Comparison of ENCODE assay signal across 20 cellular contexts in the genomic region with DNA sequence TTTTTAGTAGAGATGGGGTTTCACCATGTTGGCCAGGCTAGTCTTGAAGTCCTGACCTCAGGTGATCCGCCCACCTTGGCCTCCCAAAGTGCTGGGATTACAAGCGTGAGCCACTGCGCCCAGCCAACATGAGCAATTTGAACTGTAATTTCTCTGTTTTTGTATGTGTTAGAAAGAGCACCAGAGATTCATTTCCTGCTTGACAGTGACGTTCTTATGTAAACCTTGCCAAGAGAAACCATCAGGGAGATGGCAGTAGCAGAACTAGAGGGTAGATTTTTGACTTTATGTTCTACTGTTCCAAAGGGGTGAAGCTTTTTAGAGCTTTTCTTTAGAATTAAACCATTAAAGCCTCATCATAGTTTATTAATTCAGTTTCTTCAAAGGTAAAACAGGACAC.
DNase-seq lines count a peak whose midpoint lies in the region; FAIRE-seq and TF ChIP-seq lines count a peak whose summit lies in the region.
"Had no signal": no experiment of that assay in that cellular context is flagged by ENCODE, and none has a peak within 500 bp of the region (broad histone marks: within the 10 kb centered on the region; RNA-seq: fewer than 3 reads in every experiment).

No MANE protein-coding gene starts in this region.

- in situ Hi-C loops in HAP-1 (cut with MboI; ENCODE audit: low sequenced_read_pairs): no loop called here

- H3K4me3 ChIP-seq in HAP-1: no peak overlapping the region
- H3K4me3 ChIP-seq: K562 had no signal

- H3K36me3 ChIP-seq in HAP-1 (replicated peaks): no peaks in the 10 kb centered on the region
- H3K36me3 ChIP-seq: BE2C had no signal

- peaks cover 33% of the 10 kb centered on the region for H3K4me1 Mint-ChIP-seq in activated naive CD4-positive, alpha-beta T cell treated with anti-CD3 and anti-CD28 coated beads, Interleukin-2, amount 10 ng/mL, durations not matched to agents 7 days and 5 days
- peaks cover 34% of the 10 kb centered on the region for H3K4me1 Mint-ChIP-seq in type B pancreatic cell (ENCODE audit: unreplicated experiment)

- FAIRE-seq in urothelium cell line (lab: Jason Lieb, UNC): no peak
- FAIRE-seq: A204.1, HTR-8/SVneo had no signal

- no peak for TF ChIP-seq CTCF in type B pancreatic cell (conservative IDR thresholded peaks at IDR 0.05)

- peaks cover 1% of the 10 kb centered on the region for H3K36me3 Mint-ChIP-seq in activated naive CD4-positive, alpha-beta T cell treated with anti-CD3 and anti-CD28 coated beads, Interleukin-2, amount 10 ng/mL, durations not matched to agents 7 days and 5 days
- peaks cover 1% of the 10 kb centered on the region for H3K36me3 Mint-ChIP-seq in type B pancreatic cell
- H3K36me3 Mint-ChIP-seq: CD4-positive, alpha-beta memory T cell had no signal

- H3K4me1 ChIP-seq in HAP-1: no peaks in the 10 kb centered on the region

- peak overlapping the region; percentile 15 for H3K27ac Mint-ChIP-seq in activated naive CD4-positive, alpha-beta T cell treated with anti-CD3 and anti-CD28 coated beads, Interleukin-2, amount 10 ng/mL, durations not matched to agents 7 days and 5 days
- H3K27ac Mint-ChIP-seq in type B pancreatic cell: no peak overlapping the region

- H3K27me3 ChIP-seq in HAP-1 (ENCODE audit: low read depth): peaks cover 22% of the 10 kb centered on the region
- H3K27me3 ChIP-seq: BE2C had no signal

- CTCF ChIA-PET in activated naive CD4-positive, alpha-beta T cell treated with anti-CD3 and anti-CD28 coated beads, Interleukin-2, amount 10 ng/mL, durations not matched to agents 7 days and 5 days (lab: Charles Lee): no interaction called here

- H3K4me3 Mint-ChIP-seq in activated naive CD4-positive, alpha-beta T cell treated with anti-CD3 and anti-CD28 coated beads, Interleukin-2, amount 10 ng/mL, durations not matched to agents 7 days and 5 days: no peak overlapping the region
- peak overlapping the region; percentile 22 for H3K4me3 Mint-ChIP-seq in type B pancreatic cell

- no peak for DNase-seq in activated naive CD4-positive, alpha-beta T cell treated with anti-CD3 and anti-CD28 coated beads, Interleukin-2, amount 10 ng/mL, durations not matched to agents 7 days and 5 days
- no peak for DNase-seq in activated naive CD4-positive, alpha-beta T cell treated with anti-CD3 and anti-CD28 coated beads, Interleukin-2, amount 50 U/mL, for 16 hours
- DNase-seq in M059J (ENCODE audit: low read depth) (peak; percentile 15), dermis microvascular lymphatic vessel endothelial cell (ENCODE audit: low read depth in 2 of 2) (peak; percentile 63 to 65), type B pancreatic cell (ENCODE audit: extremely low spot score, unreplicated experiment) (no peak), HAP-1 (ENCODE audit: low spot score in 2 of 2) (no peak), urothelium cell line (ENCODE audit: low spot score) (no peak), NCI-H226 (no peak)
- DNase-seq: ACHN; BE2C; CD4-positive, alpha-beta memory T cell; DMS153; DND-41; GF-D8; GOT3; H7; IMR-90 had no signal

- peaks cover 66% of the 10 kb centered on the region for H3K27me3 Mint-ChIP-seq in activated naive CD4-positive, alpha-beta T cell treated with anti-CD3 and anti-CD28 coated beads, Interleukin-2, amount 10 ng/mL, durations not matched to agents 7 days and 5 days
- peaks cover 16% of the 10 kb centered on the region for H3K27me3 Mint-ChIP-seq in type B pancreatic cell

- no peaks in the 10 kb centered on the region for H3K9me3 Mint-ChIP-seq in activated naive CD4-positive, alpha-beta T cell treated with anti-CD3 and anti-CD28 coated beads, Interleukin-2, amount 10 ng/mL, durations not matched to agents 7 days and 5 days
- H3K9me3 Mint-ChIP-seq in type B pancreatic cell: no peaks in the 10 kb centered on the region
- H3K9me3 Mint-ChIP-seq: CD4-positive, alpha-beta memory T cell had no signal

- H3K9me3 ChIP-seq in HAP-1: no peaks in the 10 kb centered on the region
- H3K9me3 ChIP-seq: BE2C had no signal

Comparison
In these comparisons a context has a peak if more than half of its experiments do, and no peak if none do; other contexts are left out.
1. DNase-seq: peak in M059J (single experiment) and dermis microvascular lymphatic vessel endothelial cell (2 of 2); none in activated naive CD4-positive, alpha-beta T cell treated with anti-CD3 and anti-CD28 coated beads, Interleukin-2, amount 10 ng/mL, durations not matched to agents 7 days and 5 days (single experiment), activated naive CD4-positive, alpha-beta T cell treated with anti-CD3 and anti-CD28 coated beads, Interleukin-2, amount 50 U/mL, for 16 hours (single experiment), type B pancreatic cell (single experiment), HAP-1 (0 of 2), urothelium cell line (single experiment) and NCI-H226 (single experiment).